In genomic region chr11:8685820-8686219, GRCh38 we compare ENCODE assay signal across 15 cellular contexts. TPM values are rescaled to one million over a fixed set of nuclear protein-coding genes. Genes with fewer than 3 reads are reported as not detected.
DNase-seq lines count a peak whose midpoint lies in the region; ATAC-seq and TF ChIP-seq lines count a peak whose summit lies in the region.
"Had no signal": no experiment of that assay in that cellular context is flagged by ENCODE, and none has a peak within 500 bp of the region (broad histone marks: within the 10 kb centered on the region; RNA-seq: fewer than 3 reads in every experiment).

No MANE protein-coding gene starts in this region.

- ATAC-seq in RWPE2 (ENCODE audit: low read depth) (no peak), gastrocnemius medialis (no peak)

- H3K27ac ChIP-seq in BLaER1 (no peak overlapping the region), RWPE2 (ENCODE audit: poor library complexity, severe bottlenecking) (peak overlapping the region; percentile 85), iPS-20b (ENCODE audit: low read length) (no peak overlapping the region), gastrocnemius medialis (no peak overlapping the region)
- H3K27ac ChIP-seq: neutrophil had no signal

- in situ Hi-C loops in gastrocnemius medialis (cut with MboI; ENCODE audit: low sequenced_read_pairs in 4 of 4), result loop anchor here (5.0 to 25.0 kb wide), 7 partner anchors 121 to 451 kb away; partner anchors contain the start of genes TMEM9B (in 2 of the 4) and AKIP1 (in 1 of the 4)

- H3K9me3 ChIP-seq in BLaER1, result no peaks in the 10 kb centered on the region
- H3K9me3 ChIP-seq in RWPE2 (ENCODE audit: severe bottlenecking), result no peaks in the 10 kb centered on the region
- no peaks in the 10 kb centered on the region for H3K9me3 ChIP-seq in iPS-20b (ENCODE audit: insufficient read depth, low read depth, low read length)
- no peaks in the 10 kb centered on the region for H3K9me3 ChIP-seq in gastrocnemius medialis
- H3K9me3 ChIP-seq: HAP-1, neutrophil had no signal

- peaks cover 43% of the 10 kb centered on the region for H4K20me1 ChIP-seq in BLaER1

- intact Hi-C loops in gastrocnemius medialis (cut with DNase I; ENCODE audit: low total_unique reads), result loop anchor here (5.0 kb wide), 2 partner anchors 186 to 776 kb away; partner anchors contain the start of gene ZNF143

- H3K36me3 ChIP-seq in BLaER1 (peaks cover 54% of the 10 kb centered on the region), RWPE2 (ENCODE audit: low read depth) (peaks cover 52% of the 10 kb centered on the region), iPS-20b (ENCODE audit: insufficient read depth, low read depth, low read length) (peaks cover 52% of the 10 kb centered on the region), gastrocnemius medialis (peaks cover 0 to 28% of the 10 kb centered on the region in 2 donors)

- no peak overlapping the region for H3K4me3 ChIP-seq in BLaER1
- no peak overlapping the region for H3K4me3 ChIP-seq in GM12865 (ENCODE audit: low read depth, low read length)
- H3K4me3 ChIP-seq in RWPE2 (ENCODE audit: severe bottlenecking), result no peak overlapping the region
- no peak overlapping the region for H3K4me3 ChIP-seq in iPS-20b (ENCODE audit: low read length)
- no peak overlapping the region for H3K4me3 ChIP-seq in gastrocnemius medialis

- no peak overlapping the region for H3K9ac ChIP-seq in BLaER1
- peak overlapping the region; percentile 100; the same call in 1 of the 2 replicates for H3K9ac ChIP-seq in iPS-20b (ENCODE audit: low read depth, low read length)

- DNase-seq in GM12865 (ENCODE audit: low read depth), result peak; percentile 15
- DNase-seq in RWPE2 (ENCODE audit: low spot score), result no peak
- DNase-seq in gastrocnemius medialis, result no peak
- DNase-seq in dermis blood vessel endothelial cell, result no peak
- DNase-seq in anterior cingulate cortex (lab: John Stamatoyannopoulos, UW), result no peak
- DNase-seq in NOMO-1 treated with dmso at 0.1 percent for 144 hours (lab: John Stamatoyannopoulos, UW; ENCODE audit: unreplicated experiment), result no peak
- DNase-seq: activated effector memory CD4-positive, alpha-beta T cell treated with Interleukin-2 at 50 U/mL for 16 hours; COR-L47; foreskin fibroblast; kidney glomerular epithelial cell; NCI-H2081 had no signal

- no peaks in the 10 kb centered on the region for H3K27me3 ChIP-seq in BLaER1
- H3K27me3 ChIP-seq in RWPE2 (ENCODE audit: insufficient read depth, poor library complexity, severe bottlenecking), result no peaks in the 10 kb centered on the region
- H3K27me3 ChIP-seq in iPS-20b (ENCODE audit: insufficient read depth, low read length), result no peaks in the 10 kb centered on the region
- H3K27me3 ChIP-seq in gastrocnemius medialis, result no peaks in the 10 kb centered on the region
- H3K27me3 ChIP-seq: neutrophil had no signal

- TF ChIP-seq POLR2A in gastrocnemius medialis (IDR thresholded peaks at IDR 0.05), result no peak

- TF ChIP-seq CTCF in GM12865 (IDR thresholded peaks at IDR 0.05; ENCODE audit: insufficient read depth, low read depth, low read length, missing control alignments) (no peak), RWPE2 (IDR thresholded peaks at IDR 0.05; ENCODE audit: poor library complexity, severe bottlenecking) (no peak), gastrocnemius medialis (IDR thresholded peaks at IDR 0.05 in 4 of 5, conservative IDR thresholded peaks at IDR 0.05 in 1 of 5) (no peak)

- peak overlapping the region; percentile 96; the same call in 1 of the 2 replicates for H3K4me2 ChIP-seq in BLaER1

- H3K4me1 ChIP-seq in BLaER1, result peaks cover 70% of the 10 kb centered on the region
- H3K4me1 ChIP-seq in RWPE2 (ENCODE audit: insufficient read depth, poor library complexity, severe bottlenecking), result peaks cover 37% of the 10 kb centered on the region
- no peaks in the 10 kb centered on the region; the same call in 1 of the 2 replicates for H3K4me1 ChIP-seq in iPS-20b (ENCODE audit: insufficient read depth, low read length)
- H3K4me1 ChIP-seq in gastrocnemius medialis, result peaks cover 41 to 42% of the 10 kb centered on the region in 2 donors

RNA-seq across cellular contexts. Expression of gene RPL27A, which starts 3.2 kb away (rescaled TPM):
- 100 to 1,000 TPM; 598 to 693 (median 633) TPM for total RNA-seq in gastrocnemius medialis
- total RNA-seq in dermis blood vessel endothelial cell, result 438 and 724 TPM in 2 replicates

RNA-seq across cellular contexts. Expression of gene TRIM66, which starts 3.4 kb away (rescaled TPM):
- total RNA-seq in gastrocnemius medialis (1 to 10 TPM in 2 of 4 donors, under 1 TPM in 2; 0.55 to 6.5 (median 1.1) TPM), dermis blood vessel endothelial cell (5.6 and 7.4 TPM in 2 replicates)
